In genomic region chr1:212669102-212669501, GRCh38 we compare ENCODE assay signal across 9 cellular contexts. TPM values are rescaled to one million over a fixed set of nuclear protein-coding genes. Genes with fewer than 3 reads are reported as not detected.
DNase-seq lines count a peak whose midpoint lies in the region; ATAC-seq and TF ChIP-seq lines count a peak whose summit lies in the region.
"Had no signal": no experiment of that assay in that cellular context is flagged by ENCODE, and none has a peak within 500 bp of the region (broad histone marks: within the 10 kb centered on the region; RNA-seq: fewer than 3 reads in every experiment).

No MANE protein-coding gene starts in this region.

- H3K79me1 ChIP-seq in IMR-90 (ENCODE audit: low read depth in 1 of 2, low read length in 2 of 2) = no peaks in the 10 kb centered on the region

- no peak overlapping the region for H3K56ac ChIP-seq in IMR-90 (ENCODE audit: extremely low read depth, insufficient read depth, low read length)

- peak; percentile 20 for DNase-seq in IMR-90
- peak; percentile 27 for DNase-seq in UCSD-AML1 (lab: John Stamatoyannopoulos, UW; ENCODE audit: unreplicated experiment)
- DNase-seq in lung microvascular endothelial cell (ENCODE audit: low read depth in 2 of 2) = peak; percentile 70 to 89
- no peak for DNase-seq in SW480 (ENCODE audit: low spot score)
- no peak for DNase-seq in activated T-cell treated with anti-CD3 and anti-CD28 coated beads, Interleukin-2, amount 50 U/mL, for 48 hours
- DNase-seq: activated CD4-positive, alpha-beta memory T cell treated with anti-CD3 and anti-CD28 coated beads for 36 hours had no signal

- H3K4me3 ChIP-seq in DOHH2 (ENCODE audit: low read length) (no peak overlapping the region), IMR-90 (ENCODE audit: insufficient read depth, low read depth, low read length) (no peak overlapping the region)

- H3K36me3 ChIP-seq in DOHH2 (ENCODE audit: control insufficient read depth, low read length) = no peaks in the 10 kb centered on the region
- no peaks in the 10 kb centered on the region for H3K36me3 ChIP-seq in IMR-90 (ENCODE audit: control insufficient read depth, insufficient read depth, low read length)

- H3K18ac ChIP-seq in IMR-90 (ENCODE audit: low read depth, low read length) = no peak overlapping the region

- H2BK5ac ChIP-seq in IMR-90 (ENCODE audit: low read depth, low read length, poor library complexity, severe bottlenecking) = no peak overlapping the region

- H2BK120ac ChIP-seq in IMR-90 (ENCODE audit: low read depth, low read length) = no peak overlapping the region

- CTCF ChIA-PET in IMR-90 (lab: Yijun Ruan, JAX) = no interaction called here

- H4K20me1 ChIP-seq in DOHH2 (ENCODE audit: control insufficient read depth, insufficient read depth, low read depth, low read length) = peaks cover 14% of the 10 kb centered on the region
- peaks cover 7% of the 10 kb centered on the region; the same call in 1 of the 2 replicates for H4K20me1 ChIP-seq in IMR-90 (ENCODE audit: insufficient read depth, low read length)

- BruUV-seq in IMR-90 (replicated peaks; lab: Mats Ljungman, UMichigan) = no TSS peak

- H4K91ac ChIP-seq in IMR-90 (ENCODE audit: insufficient read depth, low read depth, low read length) = peak overlapping the region; percentile 23; the same call in 1 of the 2 replicates

- H3K14ac ChIP-seq in IMR-90 (replicated peaks; ENCODE audit: low read depth, low read length) = no peak overlapping the region

- dilution Hi-C loops in IMR-90 (cut with HindIII; ENCODE audit: low sequenced_read_pairs, unreplicated experiment) = no loop called here

- peak overlapping the region; percentile 59 for H2BK20ac ChIP-seq in IMR-90 (ENCODE audit: low read depth, low read length)

- no peak overlapping the region for H2AK5ac ChIP-seq in IMR-90 (ENCODE audit: low read depth, low read length)

- H3K4me2 ChIP-seq in DOHH2 (ENCODE audit: low read length) = no peak overlapping the region
- H3K4me2 ChIP-seq in IMR-90 (ENCODE audit: low read depth, low read length) = no peak overlapping the region

- no peak; the same call in 1 of the 2 replicates for TF ChIP-seq RAD21 in IMR-90 (IDR thresholded peaks at IDR 0.05; ENCODE audit: low read length)

- no peak overlapping the region for H3K27ac ChIP-seq in DOHH2 (ENCODE audit: low read depth, low read length)
- H3K27ac ChIP-seq in IMR-90 (ENCODE audit: insufficient read depth, low read length) = no peak overlapping the region

- in situ Hi-C loops in IMR-90 (cut with MboI; ENCODE audit: low sequenced_read_pairs) = loop anchor here (10.0 to 25.0 kb wide), 2 partner anchors 116 to 318 kb away; no protein-coding TSS in a partner anchor

- no peak overlapping the region; a peak in 1 of 4 replicates for H4K8ac ChIP-seq in IMR-90 (ENCODE audit: low read depth in 2 of 2, low read length in 2 of 2)

- H3K79me2 ChIP-seq in DOHH2 (ENCODE audit: control insufficient read depth, low read length) = no peaks in the 10 kb centered on the region

- TF ChIP-seq CTCF in DOHH2 (IDR thresholded peaks at IDR 0.05; ENCODE audit: low read depth, low read length, poor library complexity, severe bottlenecking) (peak; percentile 30), IMR-90 (conservative IDR thresholded peaks at IDR 0.05; ENCODE audit: low read depth, low read length) (peak; percentile 37)

- POLR2A ChIA-PET in IMR-90 (lab: Charles Lee; ENCODE audit: unreplicated experiment) = no interaction called here

- no peak overlapping the region for H3K9ac ChIP-seq in IMR-90 (ENCODE audit: low read depth, low read length)

- ATAC-seq in IMR-90 (ENCODE audit: low read depth) (no peak), HG02759 (IDR thresholded peaks at IDR 0.05; ENCODE audit: unreplicated experiment) (no peak), GM21515 (IDR thresholded peaks at IDR 0.05; ENCODE audit: unreplicated experiment) (no peak)

- no peak overlapping the region for H3K23ac ChIP-seq in IMR-90 (ENCODE audit: low read depth, low read length)

- no peak overlapping the region for H2BK15ac ChIP-seq in IMR-90 (ENCODE audit: low read depth, low read length)

- no peak overlapping the region for H2AK9ac ChIP-seq in IMR-90 (replicated peaks; ENCODE audit: low read depth, low read length, poor library complexity)

- peak overlapping the region; percentile 60 for H3K4ac ChIP-seq in IMR-90 (ENCODE audit: low read depth, low read length)

- no peak overlapping the region for H2AFZ ChIP-seq in IMR-90 (replicated peaks; ENCODE audit: low read length, poor library complexity)

- WGBS in IMR-90 (ENCODE audit: extremely low coverage in 2 of 2, insufficient read length in 1 of 2), 2 experiments = 60% methylated on average over 1 of the region's 2 CpGs; no CpG with 5 or more reads in 1 of the 2 experiments

- H3K4me1 ChIP-seq in DOHH2 (ENCODE audit: control insufficient read depth, low read length) (peaks cover 18% of the 10 kb centered on the region), IMR-90 (ENCODE audit: control insufficient read depth, insufficient read depth, low read length) (peaks cover 15% of the 10 kb centered on the region)

- intact Hi-C loops in IMR-90 (cut with micrococcal nuclease) = no loop called here

- no peaks in the 10 kb centered on the region for H3F3A ChIP-seq in DOHH2 (ENCODE audit: control insufficient read depth, insufficient read depth)

- TF ChIP-seq POLR2A in IMR-90 (IDR thresholded peaks at IDR 0.05; ENCODE audit: low read depth, low read length) = no peak

- no peak overlapping the region for H4K5ac ChIP-seq in IMR-90 (ENCODE audit: low read depth, low read length)

- peaks cover 88% of the 10 kb centered on the region for H3K27me3 ChIP-seq in DOHH2 (ENCODE audit: control insufficient read depth, low read length)
- H3K27me3 ChIP-seq in IMR-90 (ENCODE audit: control insufficient read depth, insufficient read depth, low read length) = no peaks in the 10 kb centered on the region

- H3K9me2 ChIP-seq in DOHH2 (replicated peaks; ENCODE audit: control insufficient read depth, low read length) = no peaks in the 10 kb centered on the region

- peaks cover 13% of the 10 kb centered on the region; the same call in 1 of the 2 replicates for H3K9me1 ChIP-seq in IMR-90 (ENCODE audit: insufficient read depth, low read length)

- H3K9me3 ChIP-seq in DOHH2 (ENCODE audit: control insufficient read depth, insufficient read depth, low read length) (no peaks in the 10 kb centered on the region), IMR-90 (ENCODE audit: control insufficient read depth, insufficient read depth, low read length) (no peaks in the 10 kb centered on the region)

TF ChIP-seq in IMR-90, 13 proteins besides CTCF, POLR2A, EP300 and RAD21:
- no peak for TF ChIP-seq NFE2L2 (IDR thresholded peaks at IDR 0.05; ENCODE audit: low read depth, low read length)
- TF ChIP-seq MAZ (IDR thresholded peaks at IDR 0.05; ENCODE audit: borderline replicate concordance, low read depth, low read length) = no peak
- TF ChIP-seq SMC3 (IDR thresholded peaks at IDR 0.05; ENCODE audit: low read depth, low read length) = peak; percentile 5; the same call in 1 of the 2 replicates
- TF ChIP-seq CHD1 (IDR thresholded peaks at IDR 0.05; ENCODE audit: low read depth, low read length) = no peak
- no peak for TF ChIP-seq FOS (IDR thresholded peaks at IDR 0.05; ENCODE audit: low read depth, low read length)
- TF ChIP-seq MAFK (IDR thresholded peaks at IDR 0.05; ENCODE audit: low read depth, low read length) = no peak
- TF ChIP-seq RFX5 (IDR thresholded peaks at IDR 0.05; ENCODE audit: low read depth, low read length) = no peak
- TF ChIP-seq, protein P1, sequence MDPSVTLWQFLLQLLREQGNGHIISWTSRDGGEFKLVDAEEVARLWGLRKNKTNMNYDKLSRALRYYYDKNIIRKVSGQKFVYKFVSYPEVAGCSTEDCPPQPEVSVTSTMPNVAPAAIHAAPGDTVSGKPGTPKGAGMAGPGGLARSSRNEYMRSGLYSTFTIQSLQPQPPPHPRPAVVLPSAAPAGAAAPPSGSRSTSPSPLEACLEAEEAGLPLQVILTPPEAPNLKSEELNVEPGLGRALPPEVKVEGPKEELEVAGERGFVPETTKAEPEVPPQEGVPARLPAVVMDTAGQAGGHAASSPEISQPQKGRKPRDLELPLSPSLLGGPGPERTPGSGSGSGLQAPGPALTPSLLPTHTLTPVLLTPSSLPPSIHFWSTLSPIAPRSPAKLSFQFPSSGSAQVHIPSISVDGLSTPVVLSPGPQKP (IDR thresholded peaks at IDR 0.05; ENCODE audit: borderline replicate concordance, low read depth, low read length) = no peak
- no peak for TF ChIP-seq BHLHE40 (IDR thresholded peaks at IDR 0.05; ENCODE audit: low read depth, low read length)

RNA-seq across cellular contexts. Expression of gene BATF3, which starts 30.5 kb away (rescaled TPM):
- total RNA-seq in IMR-90 (2012; rRNA removed) (1.6 and 2.2 TPM in 2 replicates), lung microvascular endothelial cell (0.44 and 2.0 TPM in 2 replicates)
- polyA plus RNA-seq in IMR-90 (2012; rRNA removed) = 3.0 and 3.9 TPM in 2 replicates
- 3.4 and 3.8 TPM in 2 replicates for polyA plus RNA-seq in IMR-90 (2012; cell fraction: cytosol; rRNA removed)
- 5.1 and 5.2 TPM in 2 replicates for polyA plus RNA-seq in IMR-90 (2012; cell fraction: nucleus; rRNA removed; ENCODE audit: low replicate concordance)

Comparison
In these comparisons a context has a peak if more than half of its experiments do, and no peak if none do; other contexts are left out.
1. DNase-seq: peak in IMR-90 (single experiment), UCSD-AML1 (single experiment) and lung microvascular endothelial cell (2 of 2); none in SW480 (single experiment) and activated T-cell treated with anti-CD3 and anti-CD28 coated beads, Interleukin-2, amount 50 U/mL, for 48 hours (0 of 2).